Comparison of ENCODE assay signal across 8 cellular contexts in the genomic region with DNA sequence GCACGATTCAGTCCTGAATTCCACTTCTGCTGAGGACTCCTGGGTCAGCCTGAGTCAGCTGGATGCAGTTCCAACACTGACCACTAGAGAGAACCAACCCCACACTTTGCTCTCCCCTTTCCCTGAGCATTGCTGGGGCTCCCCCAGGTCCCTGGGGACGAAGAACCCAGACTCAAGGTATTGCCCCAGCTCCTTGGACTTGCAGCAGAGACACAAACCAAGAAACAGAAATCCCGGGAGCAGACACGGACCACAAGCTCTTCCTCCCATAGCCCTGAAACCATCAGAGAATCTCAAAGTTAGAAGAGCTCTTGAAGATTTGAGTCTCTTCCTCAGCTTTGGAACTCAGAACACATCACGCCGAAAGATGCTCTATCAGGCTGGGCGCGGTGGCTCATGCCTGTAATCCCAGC. TPM values are rescaled to one million over a fixed set of nuclear protein-coding genes. Genes with fewer than 3 reads are reported as not detected.
A peak's percentile ranks its signal among the peaks of the same experiment; 100 is the strongest.
DNase-seq lines count a peak whose midpoint lies in the region; ATAC-seq and TF ChIP-seq lines count a peak whose summit lies in the region.

No MANE protein-coding gene starts in this region.

- no peaks in the 10 kb centered on the region for H3K9me2 ChIP-seq in hepatocyte (replicated peaks; ENCODE audit: insufficient read depth)

- no peak overlapping the region for H3K27ac ChIP-seq in BLaER1 treated with 17β-estradiol and CSF1 and Interleukin-3, amounts not matched to agents 10 nM and 100 nM
- H3K27ac ChIP-seq in hepatocyte = no peak overlapping the region

- in situ Hi-C loops in KBM-7 (cut with MboI; ENCODE audit: low pct_unique_long_range_greater_than_20kb, low sequenced_read_pairs) = loop anchor here (25.0 kb wide), 1 partner anchor 368 kb away; no protein-coding TSS in a partner anchor

- H3K79me2 ChIP-seq in hepatocyte = no peaks in the 10 kb centered on the region

- no peak overlapping the region for H2AFZ ChIP-seq in hepatocyte

- no peak for ATAC-seq in HG02870 (IDR thresholded peaks at IDR 0.05; ENCODE audit: unreplicated experiment)

- peak; percentile 82 for TF ChIP-seq CTCF in hepatocyte (IDR thresholded peaks at IDR 0.05; ENCODE audit: poor library complexity)

- peak overlapping the region in 10 of 11 experiments; percentile 28 to 60 (median 50); a peak in 18 of 22 replicates for H3K4me2 ChIP-seq in BLaER1 treated with 17β-estradiol and CSF1 and Interleukin-3, amounts not matched to agents 10 nM and 100 nM
- no peak overlapping the region for H3K4me2 ChIP-seq in hepatocyte

- DNase-seq in GM19238 (ENCODE audit: insufficient read length, low spot score) (peak; percentile 78), KBM-7 (peak; percentile 83), T-helper 2 cell (peak in 4 of 5 experiments; percentile 51 to 75 (median 60)), amniotic epithelial cell (ENCODE audit: low read depth) (peak; percentile 39), hepatocyte (ENCODE audit: low spot score) (peak; percentile 73)
- DNase-seq in stimulated activated CD4-positive, alpha-beta T cell treated with anti-CD3 and anti-CD28 coated beads, Interleukin-15, amount 100 ng/mL, for 1 hour (ENCODE audit: low read depth in 1 of 2, low spot score in 1 of 2) = peak; percentile 39 to 51

- 50% methylated on average over 8 of the region's 8 CpGs for WGBS in hepatocyte (ENCODE audit: low lambda C conversion rate, missing lambda C conversion rate)

- H3K4me1 ChIP-seq in BLaER1 treated with 17β-estradiol and CSF1 and Interleukin-3, amounts not matched to agents 10 nM and 100 nM = peaks cover 27 to 83% (median 68%) of the 10 kb centered on the region in 10 experiments
- no peaks in the 10 kb centered on the region for H3K4me1 ChIP-seq in hepatocyte (ENCODE audit: insufficient read depth)

- no peaks in the 10 kb centered on the region for H3K36me3 ChIP-seq in BLaER1 treated with 17β-estradiol and CSF1 and Interleukin-3, amounts not matched to agents 10 nM and 100 nM
- no peaks in the 10 kb centered on the region for H3K36me3 ChIP-seq in hepatocyte (replicated peaks; ENCODE audit: insufficient read depth, low read depth)

- H4K20me1 ChIP-seq in BLaER1 treated with 17β-estradiol and CSF1 and Interleukin-3, amounts not matched to agents 10 nM and 100 nM = no peaks in the 10 kb centered on the region
- no peaks in the 10 kb centered on the region for H4K20me1 ChIP-seq in hepatocyte (ENCODE audit: insufficient read depth, poor library complexity, severe bottlenecking)

- no peaks in the 10 kb centered on the region for H3K27me3 ChIP-seq in BLaER1 treated with 17β-estradiol and CSF1 and Interleukin-3, amounts not matched to agents 10 nM and 100 nM
- peaks cover 7% of the 10 kb centered on the region for H3K27me3 ChIP-seq in hepatocyte

- H3K4me3 ChIP-seq in BLaER1 treated with 17β-estradiol and CSF1 and Interleukin-3, amounts not matched to agents 10 nM and 100 nM = no peak overlapping the region
- H3K4me3 ChIP-seq in hepatocyte = no peak overlapping the region

- H3K9ac ChIP-seq in BLaER1 treated with 17β-estradiol and CSF1 and Interleukin-3, amounts not matched to agents 10 nM and 100 nM = no peak overlapping the region

- no peaks in the 10 kb centered on the region for H3K9me3 ChIP-seq in BLaER1 treated with 17β-estradiol and CSF1 and Interleukin-3, amounts not matched to agents 10 nM and 100 nM (replicated peaks in 1 of 11)
- H3K9me3 ChIP-seq in hepatocyte (ENCODE audit: low read depth) = no peaks in the 10 kb centered on the region

RNA-seq across cellular contexts. Expression of gene GH1, which starts 0.7 kb away (rescaled TPM):
- total RNA-seq in hepatocyte = not detected in 2 replicates
- not detected in 2 replicates for polyA plus RNA-seq in hepatocyte

RNA-seq across cellular contexts. Expression of gene CSHL1, which starts 8.3 kb away (rescaled TPM):
- total RNA-seq in hepatocyte = not detected in 2 replicates
- not detected in 2 replicates for polyA plus RNA-seq in hepatocyte

RNA-seq across cellular contexts. Expression of gene CD79B, which starts 12.8 kb away (rescaled TPM):
- total RNA-seq in hepatocyte = 0.57 TPM in 1 of 2 replicates, not detected in the other
- polyA plus RNA-seq in hepatocyte = 1.2 TPM in 2 replicates

RNA-seq across cellular contexts. Expression of gene CSH1, which starts 22.9 kb away (rescaled TPM):
- 0.92 and 1.1 TPM in 2 replicates for total RNA-seq in hepatocyte
- polyA plus RNA-seq in hepatocyte = 0.26 TPM in 1 of 2 replicates, not detected in the other

RNA-seq across cellular contexts. Expression of gene GH2, which starts 37.6 kb away (rescaled TPM):
- not detected in 2 replicates for total RNA-seq in hepatocyte
- 1.8 TPM in 1 of 2 replicates, not detected in the other for polyA plus RNA-seq in hepatocyte
